8 cellular contexts compared by ENCODE assay signal in the genomic region with DNA sequence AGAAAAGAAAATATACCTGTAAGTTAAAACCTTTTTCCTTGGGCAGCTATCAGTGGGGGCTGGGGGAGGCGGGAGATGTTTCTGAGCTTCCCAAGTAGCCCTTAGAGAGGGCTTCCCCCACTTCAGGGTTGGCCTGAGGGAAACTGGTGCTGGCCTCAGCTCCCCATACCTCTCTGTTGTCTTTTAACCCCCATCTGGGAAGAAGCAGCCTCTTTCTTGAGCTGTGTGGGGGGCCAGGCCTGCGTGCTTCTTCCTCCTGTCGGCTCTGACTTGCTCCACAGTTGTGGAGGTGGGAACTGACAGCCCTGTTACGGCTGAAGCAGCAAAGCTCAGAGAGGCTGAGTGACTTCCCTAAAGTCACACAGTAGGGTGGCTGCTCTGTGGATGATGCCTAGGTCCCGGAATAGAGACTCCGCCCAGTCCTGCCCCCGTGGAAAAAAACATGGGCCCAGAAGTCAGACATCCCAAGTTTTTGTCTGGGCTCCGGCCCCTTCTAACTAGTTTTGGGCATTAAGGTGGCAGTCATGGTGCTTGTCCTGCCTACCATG.
"Had no signal": no experiment of that assay in that cellular context is flagged by ENCODE, and none has a peak within 500 bp of the region (broad histone marks: within the 10 kb centered on the region; RNA-seq: fewer than 3 reads in every experiment).

No MANE protein-coding gene starts in this region.

- H3K9me3 Mint-ChIP-seq: GM23338, HFFc6 had no signal

- H3K4me1 Mint-ChIP-seq: IgD-negative memory B cell had no signal

- H3K4me3 Mint-ChIP-seq: GM23338, HFFc6, IgD-negative memory B cell had no signal

- ATAC-seq: GM23338, HCT116 had no signal

- H3K4me2 ChIP-seq: GM23338 had no signal

- H3K36me3 ChIP-seq: HAP-1 had no signal

- H3K27ac Mint-ChIP-seq: GM23338, HFFc6, IgD-negative memory B cell had no signal

- FAIRE-seq: HTR-8/SVneo had no signal

- H3K4me3 ChIP-seq: GM23338, HAP-1 had no signal

- H3K9me3 ChIP-seq: HAP-1 had no signal

- H3K4me1 ChIP-seq: HAP-1 had no signal

- H3K36me3 Mint-ChIP-seq: IgD-negative memory B cell had no signal

- DNase-seq: H7, HFFc6, KG1 had no signal
